Comparison of ENCODE assay signal across 8 cellular contexts in the genomic region with DNA sequence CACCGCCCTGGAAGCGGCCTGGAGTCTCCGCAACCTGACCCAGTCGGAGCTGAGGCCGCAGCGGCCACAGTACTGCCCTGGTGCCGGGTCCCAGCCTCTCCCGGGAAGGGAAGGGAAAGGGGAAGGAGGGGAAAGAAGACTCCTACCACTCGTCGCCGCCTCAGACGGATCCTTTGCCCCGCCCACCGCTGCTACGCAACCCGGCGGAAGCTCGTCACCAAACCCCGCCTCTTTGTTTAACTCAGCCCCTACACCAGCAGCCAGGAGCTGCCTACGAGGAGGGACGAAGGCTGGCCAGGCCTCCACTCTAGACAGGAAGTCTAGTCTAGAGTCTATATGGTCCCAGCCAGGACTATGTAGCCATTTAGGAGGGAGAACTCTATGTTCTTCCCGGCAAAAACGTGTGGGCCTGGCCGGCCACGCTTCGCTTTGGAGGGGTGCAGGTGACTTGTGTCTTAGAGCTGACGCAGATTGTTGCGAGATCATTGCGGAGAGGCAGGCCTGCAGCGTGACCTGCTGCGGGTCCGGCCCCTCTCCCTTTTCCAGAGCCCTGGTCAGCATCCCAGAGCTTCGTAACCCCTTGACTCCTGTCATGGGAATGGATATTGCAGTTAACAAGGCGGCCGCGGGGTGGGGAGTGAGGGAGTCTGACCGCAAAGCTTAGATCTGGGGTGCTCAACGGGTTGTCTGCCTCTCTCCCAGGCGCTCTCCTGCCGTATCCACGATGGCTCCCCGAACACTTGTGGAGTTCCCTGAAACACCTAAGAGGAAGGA. TPM values are rescaled to one million over a fixed set of nuclear protein-coding genes. Genes with fewer than 3 reads are reported as not detected.
DNase-seq lines count a peak whose midpoint lies in the region; ATAC-seq and TF ChIP-seq lines count a peak whose summit lies in the region.

Gene RNF41 (minus strand): TSS at position 166 of the 774 bp plus-strand sequence. CDS start 7,875 bp downstream, outside the sequence.

- ATAC-seq in GM19397 (IDR thresholded peaks at IDR 0.05; ENCODE audit: unreplicated experiment) (peak; percentile 81), HG03571 (IDR thresholded peaks at IDR 0.05; ENCODE audit: unreplicated experiment) (peak; percentile 79)

- peak within 1 kb of the TSS; percentile 98 to 100 (median 99) for H3K27ac Mint-ChIP-seq in CD14-positive monocyte

- peaks cover 0 to 2% (median 0%) of the 10 kb centered on the region in 7 donors for H3K9me3 Mint-ChIP-seq in CD14-positive monocyte

- WGBS in liver, result 2% methylated on average over 42 of the region's 42 CpGs

- H3K9ac ChIP-seq in liver (ENCODE audit: low read depth in 1 of 2, low read length in 2 of 2), result peak within 1 kb of the TSS; percentile 71 to 97

- H3K36me3 ChIP-seq in liver (ENCODE audit: control insufficient read depth in 4 of 4, insufficient read depth in 3 of 4, low read depth in 1 of 4, low read length in 3 of 4), result no peaks in the 10 kb centered on the region

- peaks cover 4 to 42% (median 31%) of the 10 kb centered on the region in 4 donors for H3K4me1 ChIP-seq in liver (ENCODE audit: control insufficient read depth in 4 of 4, insufficient read depth in 4 of 4, low read length in 3 of 4)

- TF ChIP-seq CTCF in CD14-positive monocyte (IDR thresholded peaks at IDR 0.05), result no peak
- no peak for TF ChIP-seq CTCF in liver (IDR thresholded peaks at IDR 0.05; ENCODE audit: low read depth, low read length, missing input control)

- intact Hi-C loops in CD14-positive monocyte (cut with micrococcal nuclease), result loop anchor here (2.0 to 5.0 kb wide), 4 partner anchors 35 to 103 kb away; partner anchors contain the start of genes ESYT1 (in 1 of the 2), MYL6 (in 1 of the 2), SMARCC2 (in 1 of the 2) and ZC3H10 (in 1 of the 2)

- H3K4me1 Mint-ChIP-seq in CD14-positive monocyte, result peaks cover 44% of the 10 kb centered on the region

- peak; percentile 95 for DNase-seq in CD14-positive monocyte (ENCODE audit: low spot score)
- DNase-seq in NCI-H82 (lab: John Stamatoyannopoulos, UW), result peak; percentile 99
- DNase-seq in activated CD4-positive, alpha-beta T cell treated with anti-CD3 and anti-CD28 coated beads, Interleukin-2, amount 50 U/mL, for 48 hours, result peak; percentile 95 to 96
- DNase-seq in dermis microvascular lymphatic vessel endothelial cell (ENCODE audit: low read depth in 2 of 2), result peak; percentile 86 to 97
- peak; percentile 94 for DNase-seq in stimulated activated CD4-positive, alpha-beta T cell treated with anti-CD3 and anti-CD28 coated beads, Interleukin-4, amount 100 ng/mL, for 24 hours

- H3K36me3 Mint-ChIP-seq in CD14-positive monocyte, result peaks cover 2 to 14% of the 10 kb centered on the region in 2 donors

- H3K27me3 ChIP-seq in liver (ENCODE audit: control insufficient read depth in 4 of 4, insufficient read depth in 4 of 4, low read length in 3 of 4), result no peaks in the 10 kb centered on the region

- H3K4me3 Mint-ChIP-seq in CD14-positive monocyte, result peak within 1 kb of the TSS; percentile 95 to 98

- peak within 1 kb of the TSS; percentile 77 to 98 (median 81) for H3K4me3 ChIP-seq in liver (ENCODE audit: low read depth in 1 of 3, low read length in 3 of 3)

- H3K27ac ChIP-seq in liver (ENCODE audit: low read depth in 1 of 2, low read length in 2 of 2), result peak within 1 kb of the TSS; percentile 85 to 98

- TF ChIP-seq RAD21 in liver (IDR thresholded peaks at IDR 0.05), result peak in 1 of 2 donors; percentile 34

- H3K27me3 Mint-ChIP-seq in CD14-positive monocyte (ENCODE audit: low read depth in 3 of 3), result no peaks in the 10 kb centered on the region

- H3K9me3 ChIP-seq in liver (ENCODE audit: control insufficient read depth in 4 of 4, low read length in 3 of 4), result no peaks in the 10 kb centered on the region

TF ChIP-seq in liver, 16 proteins besides CTCF, POLR2A, EP300 and RAD21:
- peak; percentile 16 to 38 for TF ChIP-seq HNF4A (conservative IDR thresholded peaks at IDR 0.05)
- no peak for TF ChIP-seq FOXA2 (IDR thresholded peaks at IDR 0.05)
- TF ChIP-seq SP1 (IDR thresholded peaks at IDR 0.05), result peak; percentile 72
- peak; percentile 34 to 59 for TF ChIP-seq RXRA (IDR thresholded peaks at IDR 0.05)
- peak; percentile 90 for TF ChIP-seq REST (IDR thresholded peaks at IDR 0.05)
- TF ChIP-seq, protein P1, sequence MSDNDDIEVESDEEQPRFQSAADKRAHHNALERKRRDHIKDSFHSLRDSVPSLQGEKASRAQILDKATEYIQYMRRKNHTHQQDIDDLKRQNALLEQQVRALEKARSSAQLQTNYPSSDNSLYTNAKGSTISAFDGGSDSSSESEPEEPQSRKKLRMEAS (IDR thresholded peaks at IDR 0.05), result peak; percentile 48
- TF ChIP-seq HNF4G (IDR thresholded peaks at IDR 0.05), result no peak
- no peak for TF ChIP-seq EGR1 (IDR thresholded peaks at IDR 0.05; ENCODE audit: low read depth in 2 of 2)
- no peak for TF ChIP-seq NR2F2 (IDR thresholded peaks at IDR 0.05)
- peak; percentile 87 for TF ChIP-seq YY1 (IDR thresholded peaks at IDR 0.05)
- TF ChIP-seq, protein P2, sequence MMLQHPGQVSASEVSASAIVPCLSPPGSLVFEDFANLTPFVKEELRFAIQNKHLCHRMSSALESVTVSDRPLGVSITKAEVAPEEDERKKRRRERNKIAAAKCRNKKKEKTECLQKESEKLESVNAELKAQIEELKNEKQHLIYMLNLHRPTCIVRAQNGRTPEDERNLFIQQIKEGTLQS (IDR thresholded peaks at IDR 0.05), result no peak
- TF ChIP-seq ZBTB33 (IDR thresholded peaks at IDR 0.05), result no peak
- peak in 1 of 2 donors; percentile 30 for TF ChIP-seq JUND (IDR thresholded peaks at IDR 0.05)
- peak; percentile 57 to 92 for TF ChIP-seq GABPA (IDR thresholded peaks at IDR 0.05 in 1 of 2, conservative IDR thresholded peaks at IDR 0.05 in 1 of 2)
- TF ChIP-seq TAF1 (conservative IDR thresholded peaks at IDR 0.05), result peak; percentile 84

RNA-seq across cellular contexts. Expression of gene RNF41, which starts in this region (rescaled TPM):
- polyA plus RNA-seq in CD14-positive monocyte (10 to 100 TPM; 35.8 to 45.7 TPM), liver (10 to 100 TPM in 1 of 2 donors, 1 to 10 TPM in 1; 7.6 to 11.5 TPM)
- total RNA-seq in dermis microvascular lymphatic vessel endothelial cell (61.4 and 90.8 TPM in 2 replicates), liver (10 to 100 TPM; 22.1 to 31.8 TPM)

Comparison
In these comparisons a context has a peak if more than half of its experiments do, and no peak if none do; other contexts are left out.
1. Peak in every context shown above with its lines: DNase-seq, ATAC-seq, H3K4me3 ChIP-seq and H3K27ac ChIP-seq.